18 cellular contexts compared by ENCODE assay signal in genomic region chr4:8163436-8164193, GRCh38. TPM values are rescaled to one million over a fixed set of nuclear protein-coding genes. Genes with fewer than 3 reads are reported as not detected.
A peak's percentile ranks its signal among the peaks of the same experiment; 100 is the strongest.
DNase-seq lines count a peak whose midpoint lies in the region; ATAC-seq and TF ChIP-seq lines count a peak whose summit lies in the region.
"Had no signal": no experiment of that assay in that cellular context is flagged by ENCODE, and none has a peak within 500 bp of the region (broad histone marks: within the 10 kb centered on the region; RNA-seq: fewer than 3 reads in every experiment).

No MANE protein-coding gene starts in this region.

- H3K27ac ChIP-seq in left ventricle myocardium inferior (replicated peaks) (no peak overlapping the region), neuronal stem cell (replicated peaks; ENCODE audit: low read length) (no peak overlapping the region), thymus (ENCODE audit: low read depth) (peak overlapping the region; percentile 66)
- H3K27ac ChIP-seq: GM23248, Peyer's patch had no signal

- no peak overlapping the region for H3K4ac ChIP-seq in neuronal stem cell (ENCODE audit: low read length)

- intact Hi-C loops in Right ventricle myocardium superior (cut with DNase I), result loop anchor here (10.0 kb wide), 1 partner anchor 251 kb away; no protein-coding TSS in a partner anchor
- intact Hi-C loops in left ventricle myocardium inferior (cut with micrococcal nuclease), result no loop called here

- H2BK120ac ChIP-seq in neuronal stem cell (ENCODE audit: low read depth, low read length), result no peak overlapping the region

- H2AK5ac ChIP-seq in neuronal stem cell (ENCODE audit: low read depth, low read length), result peak overlapping the region; percentile 64

- peak overlapping the region; percentile 47 for H2BK5ac ChIP-seq in neuronal stem cell (ENCODE audit: low read length)

- no peak overlapping the region for H3K18ac ChIP-seq in neuronal stem cell (ENCODE audit: low read length)

- no peak overlapping the region for H4K8ac ChIP-seq in neuronal stem cell (ENCODE audit: low read depth, low read length)

- H2BK12ac ChIP-seq in neuronal stem cell (ENCODE audit: low read length), result no peak overlapping the region

- peaks cover 6% of the 10 kb centered on the region for H3K9me3 ChIP-seq in left ventricle myocardium inferior (replicated peaks)
- peaks cover 0 to 3% of the 10 kb centered on the region in 2 donors for H3K9me3 ChIP-seq in neuronal stem cell (replicated peaks in 1 of 2; ENCODE audit: control insufficient read depth in 2 of 2, insufficient read depth in 1 of 2, low read depth in 1 of 2, low read length in 2 of 2)
- peaks cover 1% of the 10 kb centered on the region for H3K9me3 ChIP-seq in thymus (ENCODE audit: control insufficient read depth)

- H3K79me1 ChIP-seq in neuronal stem cell (ENCODE audit: low read depth, low read length), result no peaks in the 10 kb centered on the region

- H3K4me1 ChIP-seq in left ventricle myocardium inferior (peaks cover 32% of the 10 kb centered on the region), neuronal stem cell (ENCODE audit: control insufficient read depth in 2 of 2, insufficient read depth in 1 of 2, low read depth in 1 of 2, low read length in 2 of 2) (peaks cover 6% of the 10 kb centered on the region in 2 donors), thymus (ENCODE audit: control insufficient read depth, insufficient read depth, low read length) (peaks cover 7% of the 10 kb centered on the region)

- H3K23ac ChIP-seq in neuronal stem cell (ENCODE audit: low read depth, low read length, poor library complexity), result peak overlapping the region; percentile 6

- TF ChIP-seq CTCF in left ventricle myocardium inferior (IDR thresholded peaks at IDR 0.05; ENCODE audit: borderline replicate concordance), result no peak

- H2AFZ ChIP-seq in neuronal stem cell (ENCODE audit: low read length), result no peak overlapping the region
- H2AFZ ChIP-seq: GM23248 had no signal

- DNase-seq in Right ventricle myocardium superior, result peak; percentile 19
- DNase-seq in left ventricle myocardium inferior, result no peak
- DNase-seq in RPMI8226, result peak; percentile 63
- no peak for DNase-seq in neuronal stem cell (ENCODE audit: low spot score)
- DNase-seq in foreskin melanocyte, result no peak
- DNase-seq: Calu3; CD4-positive, CD25-positive, alpha-beta regulatory T cell; GDM1; GM23248; NCI-H146; NCI-H2107; NCI-H446 treated with DMSO at 0.1 percent for 48 hours; NCI-H748 treated with DMSO at 0.1 percent for 48 hours had no signal

- H3K4me3 ChIP-seq in left ventricle myocardium inferior (no peak overlapping the region), neuronal stem cell (ENCODE audit: low read length in 2 of 2) (no peak overlapping the region), thymus (ENCODE audit: low read length) (no peak overlapping the region)
- H3K4me3 ChIP-seq: GM23248, K562, Peyer's patch had no signal

- no CpG with 5 or more reads among the region's 19 CpGs for WGBS in neuronal stem cell (ENCODE audit: extremely low coverage in 2 of 2, insufficient read length in 2 of 2, insufficient replicate concordance in 1 of 2), 2 donors
- WGBS in thymus, result 90% methylated on average over 19 of the region's 19 CpGs

- ATAC-seq in Right ventricle myocardium superior (ENCODE audit: poor library complexity) (no peak), HG03520 (IDR thresholded peaks at IDR 0.05; ENCODE audit: unreplicated experiment) (no peak), GM18511 (IDR thresholded peaks at IDR 0.05; ENCODE audit: unreplicated experiment) (no peak)
- ATAC-seq: K562 had no signal

- H3K36me3 ChIP-seq in left ventricle myocardium inferior (no peaks in the 10 kb centered on the region), neuronal stem cell (replicated peaks in 1 of 2; ENCODE audit: control insufficient read depth in 2 of 2, insufficient read depth in 2 of 2, low read length in 2 of 2) (no peaks in the 10 kb centered on the region), thymus (ENCODE audit: control insufficient read depth, insufficient read depth) (no peaks in the 10 kb centered on the region)
- H3K36me3 ChIP-seq: Peyer's patch had no signal

- H3K4me2 ChIP-seq in neuronal stem cell (ENCODE audit: insufficient read depth, low read length, poor library complexity, severe bottlenecking), result no peak overlapping the region

- H3K9ac ChIP-seq in neuronal stem cell (ENCODE audit: low read depth, low read length, poor library complexity), result no peak overlapping the region
- H3K9ac ChIP-seq: GM23248 had no signal

- H3K14ac ChIP-seq in neuronal stem cell (ENCODE audit: low read length), result no peak overlapping the region

- no peak overlapping the region for H2BK15ac ChIP-seq in neuronal stem cell (ENCODE audit: low read length)

- no peak overlapping the region for H4K91ac ChIP-seq in neuronal stem cell (ENCODE audit: low read depth, low read length, poor library complexity)

- H3K27me3 ChIP-seq in left ventricle myocardium inferior (ENCODE audit: low read depth), result no peaks in the 10 kb centered on the region
- peaks cover 0 to 54% (median 13%) of the 10 kb centered on the region in 3 experiments for H3K27me3 ChIP-seq in neuronal stem cell (ENCODE audit: control insufficient read depth in 3 of 3, insufficient read depth in 3 of 3, low read depth in 1 of 3, low read length in 3 of 3)
- H3K27me3 ChIP-seq in thymus (ENCODE audit: control insufficient read depth, insufficient read depth), result peaks cover 2% of the 10 kb centered on the region
- H3K27me3 ChIP-seq: Peyer's patch had no signal

RNA-seq across cellular contexts. Expression of gene ABLIM2, which starts 5.0 kb away (rescaled TPM):
- 26.8 TPM for total RNA-seq in Right ventricle myocardium superior
- 43.5 TPM for total RNA-seq in left ventricle myocardium inferior
- 0.78 TPM for polyA plus RNA-seq in neuronal stem cell (2013, experiment 1 of 2)
- polyA plus RNA-seq in neuronal stem cell (2013, experiment 2 of 2), result 0.93 TPM
- 7.4 TPM for polyA plus RNA-seq in thymus
- total RNA-seq: GM23248, K562 had no signal
- polyA plus RNA-seq: GM23248, K562 had no signal

RNA-seq across cellular contexts. Expression of gene SH3TC1, which starts 35.5 kb away (rescaled TPM):
- 8.2 TPM for total RNA-seq in Right ventricle myocardium superior
- 13.6 TPM for total RNA-seq in left ventricle myocardium inferior
- 0.13 TPM for polyA plus RNA-seq in neuronal stem cell (2013, experiment 1 of 2)
- polyA plus RNA-seq in neuronal stem cell (2013, experiment 2 of 2), result 0.08 TPM
- polyA plus RNA-seq in thymus, result 114 TPM

Comparison
In these comparisons a context has a peak if more than half of its experiments do, and no peak if none do; other contexts are left out.
1. DNase-seq: peak in Right ventricle myocardium superior (single experiment) and RPMI8226 (single experiment); none in left ventricle myocardium inferior (single experiment), neuronal stem cell (single experiment) and foreskin melanocyte (single experiment).